9 cellular contexts compared by ENCODE assay signal in genomic region chr6:82144007-82144851, GRCh38.
DNase-seq lines count a peak whose midpoint lies in the region; ATAC-seq and TF ChIP-seq lines count a peak whose summit lies in the region.
"Had no signal": no experiment of that assay in that cellular context is flagged by ENCODE, and none has a peak within 500 bp of the region (broad histone marks: within the 10 kb centered on the region; RNA-seq: fewer than 3 reads in every experiment).

No MANE protein-coding gene starts in this region.

- peak overlapping the region; percentile 27; the same call in 1 of the 2 replicates for H3K56ac ChIP-seq in IMR-90 (ENCODE audit: extremely low read depth, insufficient read depth, low read length)

- peak overlapping the region; percentile 69; the same call in 1 of the 2 replicates for H2BK20ac ChIP-seq in IMR-90 (ENCODE audit: low read depth, low read length)

- CTCF ChIA-PET in IMR-90 (lab: Yijun Ruan, JAX), result no interaction called here
- CTCF ChIA-PET in activated naive CD4-positive, alpha-beta T cell treated with anti-CD3 and anti-CD28 coated beads for 36 hours (lab: Charles Lee), result interaction anchor here (1.4 kb wide), 1 partner anchor 13 kb away, joined by 3 read pairs; no protein-coding TSS in a partner anchor

- DNase-seq in GM12865 (ENCODE audit: low read depth) (peak; percentile 30), GM23248 (peak; percentile 99), IMR-90 (peak; percentile 98), breast epithelium (ENCODE audit: low spot score in 2 of 2) (no peak), activated gamma-delta T cell treated with Interleukin-2 at 50 U/mL for 16 hours (no peak), OCI-M1 (lab: John Stamatoyannopoulos, UW) (no peak)
- no peak for DNase-seq in activated naive CD4-positive, alpha-beta T cell treated with anti-CD3 and anti-CD28 coated beads for 36 hours

- peaks cover 34% of the 10 kb centered on the region for H3F3A ChIP-seq in GM23248 (ENCODE audit: insufficient read depth)

- peak overlapping the region; percentile 9 to 38; a peak in 3 of 4 replicates for H4K8ac ChIP-seq in IMR-90 (ENCODE audit: low read depth in 2 of 2, low read length in 2 of 2)

- no peaks in the 10 kb centered on the region for H3K4me1 Mint-ChIP-seq in activated naive CD4-positive, alpha-beta T cell treated with anti-CD3 and anti-CD28 coated beads for 36 hours (ENCODE audit: low read depth)

- peak overlapping the region; percentile 36 for H2AFZ ChIP-seq in GM23248
- H2AFZ ChIP-seq in IMR-90 (replicated peaks; ENCODE audit: low read length, poor library complexity), result peak overlapping the region; percentile 82

- peak overlapping the region; percentile 42; the same call in 1 of the 2 replicates for H3K14ac ChIP-seq in IMR-90 (replicated peaks; ENCODE audit: low read depth, low read length)

- peak overlapping the region; percentile 61; the same call in 2 of the 3 replicates for H2BK15ac ChIP-seq in IMR-90 (ENCODE audit: low read depth, low read length)

- dilution Hi-C loops in IMR-90 (cut with HindIII; ENCODE audit: low sequenced_read_pairs, unreplicated experiment), result no loop called here

- POLR2A ChIA-PET in IMR-90 (lab: Charles Lee; ENCODE audit: unreplicated experiment), result no interaction called here

- no peak; the same call in 1 of the 2 replicates for TF ChIP-seq RAD21 in IMR-90 (IDR thresholded peaks at IDR 0.05; ENCODE audit: low read length)

- no peak overlapping the region for H3K4me3 Mint-ChIP-seq in activated naive CD4-positive, alpha-beta T cell treated with anti-CD3 and anti-CD28 coated beads for 36 hours
- H3K4me3 Mint-ChIP-seq: T-helper 1 cell treated with Interleukin-12 subunit alpha and Interleukin-12 subunit beta and Interleukin-4 antibody, amounts not matched to agents 30 μg/mL and 1 μg/mL, for 36 hours had no signal

- H3K27me3 Mint-ChIP-seq in activated naive CD4-positive, alpha-beta T cell treated with anti-CD3 and anti-CD28 coated beads for 36 hours (ENCODE audit: low read depth), result peaks cover 4% of the 10 kb centered on the region

- H3K36me3 ChIP-seq in GM23248 (ENCODE audit: low read depth) (no peaks in the 10 kb centered on the region), IMR-90 (ENCODE audit: control insufficient read depth, insufficient read depth, low read length) (no peaks in the 10 kb centered on the region), breast epithelium (no peaks in the 10 kb centered on the region), muscle layer of duodenum (ENCODE audit: control insufficient read depth in 1 of 2, insufficient read depth in 2 of 2, low read length in 2 of 2) (peaks cover 0 to 5% of the 10 kb centered on the region in 2 donors)

- no peak overlapping the region for H3K27ac Mint-ChIP-seq in activated naive CD4-positive, alpha-beta T cell treated with anti-CD3 and anti-CD28 coated beads for 36 hours
- H3K27ac Mint-ChIP-seq: T-helper 1 cell treated with Interleukin-12 subunit alpha and Interleukin-12 subunit beta and Interleukin-4 antibody, amounts not matched to agents 30 μg/mL and 1 μg/mL, for 36 hours had no signal

- peak overlapping the region; percentile 56 for H2BK120ac ChIP-seq in IMR-90 (ENCODE audit: low read depth, low read length)

- H3K9me2 ChIP-seq in GM23248 (ENCODE audit: insufficient read depth), result no peaks in the 10 kb centered on the region

- TF ChIP-seq POLR2A in IMR-90 (IDR thresholded peaks at IDR 0.05; ENCODE audit: low read depth, low read length), result peak; percentile 50
- no peak for TF ChIP-seq POLR2A in breast epithelium (IDR thresholded peaks at IDR 0.05)

- H3K9me1 ChIP-seq in IMR-90 (ENCODE audit: insufficient read depth, low read length), result peaks cover 4% of the 10 kb centered on the region

- H3K27me3 ChIP-seq in GM23248 (replicated peaks; ENCODE audit: insufficient read depth), result no peaks in the 10 kb centered on the region
- H3K27me3 ChIP-seq in IMR-90 (ENCODE audit: control insufficient read depth, insufficient read depth, low read length), result no peaks in the 10 kb centered on the region
- no peaks in the 10 kb centered on the region for H3K27me3 ChIP-seq in breast epithelium
- H3K27me3 ChIP-seq in muscle layer of duodenum (ENCODE audit: low read depth, low read length), result no peaks in the 10 kb centered on the region

- peak overlapping the region; percentile 76 for H3K4me2 ChIP-seq in GM23248 (ENCODE audit: unreplicated experiment)
- peak overlapping the region; percentile 68 for H3K4me2 ChIP-seq in IMR-90 (ENCODE audit: low read depth, low read length)

- TF ChIP-seq CTCF in GM12865 (IDR thresholded peaks at IDR 0.05; ENCODE audit: insufficient read depth, low read depth, low read length, missing control alignments) (no peak), IMR-90 (conservative IDR thresholded peaks at IDR 0.05; ENCODE audit: low read depth, low read length) (no peak), breast epithelium (IDR thresholded peaks at IDR 0.05) (no peak)

- intact Hi-C loops in IMR-90 (cut with micrococcal nuclease) (no loop called here), breast epithelium (cut with DNase I; ENCODE audit: low total_unique reads) (loop anchor here (5.0 kb wide), 1 partner anchor 1537 kb away; no protein-coding TSS in a partner anchor)
- intact Hi-C loops in activated naive CD4-positive, alpha-beta T cell treated with anti-CD3 and anti-CD28 coated beads for 36 hours (cut with micrococcal nuclease), result no loop called here

- H4K91ac ChIP-seq in IMR-90 (ENCODE audit: insufficient read depth, low read depth, low read length), result 0 out of 2 replicates have a peak overlapping the region, but pooled peaks have one; percentile 6

- H3K27ac ChIP-seq in GM23248 (peak overlapping the region; percentile 96), IMR-90 (ENCODE audit: insufficient read depth, low read length) (peak overlapping the region; percentile 26; the same call in 1 of the 2 replicates), breast epithelium (peak overlapping the region; percentile 66 to 68), muscle layer of duodenum (ENCODE audit: low read length) (peak overlapping the region; percentile 15)

- H3K36me3 Mint-ChIP-seq in activated naive CD4-positive, alpha-beta T cell treated with anti-CD3 and anti-CD28 coated beads for 36 hours (ENCODE audit: low read depth), result no peaks in the 10 kb centered on the region

- no peaks in the 10 kb centered on the region for H3K9me3 Mint-ChIP-seq in activated naive CD4-positive, alpha-beta T cell treated with anti-CD3 and anti-CD28 coated beads for 36 hours
- H3K9me3 Mint-ChIP-seq: T-helper 1 cell treated with Interleukin-12 subunit alpha and Interleukin-12 subunit beta and Interleukin-4 antibody, amounts not matched to agents 30 μg/mL and 1 μg/mL, for 36 hours had no signal

- H3K79me2 ChIP-seq in GM23248 (ENCODE audit: insufficient read depth), result no peaks in the 10 kb centered on the region

- H3K9ac ChIP-seq in GM23248 (peak overlapping the region; percentile 78), IMR-90 (ENCODE audit: low read depth, low read length) (no peak overlapping the region)

- in situ Hi-C loops in GM23248 (cut with MboI), result no loop called here
- in situ Hi-C loops in IMR-90 (cut with MboI; ENCODE audit: low sequenced_read_pairs), result no loop called here

- H2AK9ac ChIP-seq in IMR-90 (replicated peaks; ENCODE audit: low read depth, low read length, poor library complexity), result no peak overlapping the region

- peak overlapping the region; percentile 53 for H2BK5ac ChIP-seq in IMR-90 (ENCODE audit: low read depth, low read length, poor library complexity, severe bottlenecking)

- ATAC-seq in IMR-90 (ENCODE audit: low read depth), result peak; percentile 96

- no TSS peak for BruUV-seq in IMR-90 (replicated peaks; lab: Mats Ljungman, UMichigan)

- peaks cover 29% of the 10 kb centered on the region for H3K4me1 ChIP-seq in GM23248 (ENCODE audit: insufficient read depth)
- H3K4me1 ChIP-seq in IMR-90 (ENCODE audit: control insufficient read depth, insufficient read depth, low read length), result peaks cover 3% of the 10 kb centered on the region
- H3K4me1 ChIP-seq in breast epithelium, result no peaks in the 10 kb centered on the region
- H3K4me1 ChIP-seq in muscle layer of duodenum (ENCODE audit: control insufficient read depth in 1 of 2, insufficient read depth in 2 of 2, low read length in 2 of 2), result no peaks in the 10 kb centered on the region

- peak overlapping the region; percentile 39; the same call in 1 of the 2 replicates for H2AK5ac ChIP-seq in IMR-90 (ENCODE audit: low read depth, low read length)

- peak overlapping the region; percentile 5; the same call in 1 of the 2 replicates for H3K18ac ChIP-seq in IMR-90 (ENCODE audit: low read depth, low read length)

- H3K79me1 ChIP-seq in IMR-90 (ENCODE audit: low read depth in 1 of 2, low read length in 2 of 2), result no peaks in the 10 kb centered on the region

- H4K20me1 ChIP-seq in GM23248 (ENCODE audit: insufficient read depth) (no peaks in the 10 kb centered on the region), IMR-90 (ENCODE audit: insufficient read depth, low read length) (0 out of 2 replicates have a peak, but pooled peaks cover 4% of the 10 kb centered on the region)

- no peaks in the 10 kb centered on the region for H3K9me3 ChIP-seq in GM23248 (ENCODE audit: low read depth)
- no peaks in the 10 kb centered on the region for H3K9me3 ChIP-seq in IMR-90 (ENCODE audit: control insufficient read depth, insufficient read depth, low read length)
- H3K9me3 ChIP-seq in breast epithelium, result no peaks in the 10 kb centered on the region
- H3K9me3 ChIP-seq in muscle layer of duodenum (ENCODE audit: control insufficient read depth in 1 of 2, low read length in 2 of 2), result no peaks in the 10 kb centered on the region

- H3K23ac ChIP-seq in IMR-90 (ENCODE audit: low read depth, low read length), result 0 out of 2 replicates have a peak overlapping the region, but pooled peaks have one; percentile 33

- peak overlapping the region; percentile 55 for H3K4ac ChIP-seq in IMR-90 (ENCODE audit: low read depth, low read length)

- no peak overlapping the region for H4K5ac ChIP-seq in IMR-90 (ENCODE audit: low read depth, low read length)

- 0% methylated on average over 8 of the region's 8 CpGs for WGBS in GM23248 (ENCODE audit: low coverage in 1 of 2, low lambda C conversion rate in 2 of 2, missing lambda C conversion rate in 2 of 2), 2 experiments
- WGBS in IMR-90 (ENCODE audit: extremely low coverage in 2 of 2, insufficient read length in 1 of 2), 2 experiments, result 0% methylated on average over 1 of the region's 8 CpGs; no CpG with 5 or more reads in 1 of the 2 experiments

- H3K4me3 ChIP-seq in GM12865 (ENCODE audit: low read depth, low read length), result no peak overlapping the region
- peak overlapping the region; percentile 55 for H3K4me3 ChIP-seq in GM23248
- H3K4me3 ChIP-seq in IMR-90 (ENCODE audit: insufficient read depth, low read depth, low read length), result no peak overlapping the region
- no peak overlapping the region for H3K4me3 ChIP-seq in breast epithelium
- no peak overlapping the region for H3K4me3 ChIP-seq in muscle layer of duodenum (ENCODE audit: low read depth in 1 of 2, low read length in 2 of 2)

Comparison
In these comparisons a context has a peak if more than half of its experiments do, and no peak if none do; other contexts are left out.
1. DNase-seq: peak in GM12865 (single experiment), GM23248 (single experiment) and IMR-90 (single experiment); none in breast epithelium (0 of 2), activated gamma-delta T cell treated with Interleukin-2 at 50 U/mL for 16 hours (single experiment), activated naive CD4-positive, alpha-beta T cell treated with anti-CD3 and anti-CD28 coated beads for 36 hours (single experiment) and OCI-M1 (single experiment).
2. H3K27ac ChIP-seq: peak in every context shown above with its lines; median percentile 96 in GM23248; 67 in breast epithelium; 26 in IMR-90; 15 in muscle layer of duodenum.